Comparison of ENCODE assay signal across 8 cellular contexts in the genomic region with DNA sequence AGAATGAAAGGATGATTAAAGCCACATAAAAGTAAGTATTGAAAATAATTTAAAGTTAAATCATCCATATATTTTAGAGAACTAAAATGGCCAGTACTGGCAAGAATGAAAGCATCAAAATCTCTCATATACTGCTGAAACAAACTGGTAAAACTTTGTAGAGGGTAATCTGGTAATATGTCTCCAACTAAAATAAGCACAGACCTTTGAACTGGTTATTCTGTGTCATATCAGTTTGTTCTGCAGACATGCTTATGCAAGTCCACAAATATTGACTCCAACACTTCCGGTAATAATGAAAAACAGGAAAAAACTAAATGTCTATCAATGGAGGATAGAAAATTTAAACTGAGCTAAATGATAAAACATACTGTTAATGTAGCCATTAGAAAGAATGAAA. TPM values are rescaled to one million over a fixed set of nuclear protein-coding genes. Genes with fewer than 3 reads are reported as not detected.
DNase-seq lines count a peak whose midpoint lies in the region; ATAC-seq, FAIRE-seq and TF ChIP-seq lines count a peak whose summit lies in the region.
"Not testable (repeated sequence)": the region's sequence is repeated elsewhere in the genome, so short reads cannot be mapped to it uniquely, and the experiment has no call there.

No MANE protein-coding gene starts in this region.

- not testable (repeated sequence) for H3K27me3 ChIP-seq in body of pancreas; right lobe of liver; small intestine (ENCODE audit: control insufficient read depth in 2 of 2, insufficient read depth in 2 of 2, low read length in 2 of 2)

- FAIRE-seq in D721Med (lab: Jason Lieb, UNC) (peak; percentile 84), GM12891 (lab: Jason Lieb, UNC) (peak; percentile 57), small intestine (lab: Jason Lieb, UNC) (peak; percentile 89)

- H3K27ac ChIP-seq in body of pancreas, result peak overlapping the region in 3 of 4 donors; percentile 63 to 71 (median 67)
- peak overlapping the region; percentile 14 for H3K27ac ChIP-seq in epithelial cell of prostate
- peak overlapping the region; percentile 80 to 88 (median 81) for H3K27ac ChIP-seq in right lobe of liver
- not testable (repeated sequence) for H3K27ac ChIP-seq in small intestine (ENCODE audit: low read depth in 1 of 2, low read length in 1 of 2)

- H3K36me3 ChIP-seq in body of pancreas (replicated peaks in 1 of 2; ENCODE audit: insufficient read depth in 1 of 2, low read depth in 2 of 2); right lobe of liver; small intestine (ENCODE audit: control insufficient read depth in 2 of 2, insufficient read depth in 2 of 2, low read length in 2 of 2): not testable (repeated sequence)

- H3K4me1 ChIP-seq in body of pancreas (peaks cover 49% of the 10 kb centered on the region), right lobe of liver (peaks cover 0 to 70% (median 25%) of the 10 kb centered on the region in 4 donors)
- not testable (repeated sequence) for H3K4me1 ChIP-seq in small intestine (ENCODE audit: control insufficient read depth in 2 of 2, insufficient read depth in 1 of 2, low read depth in 1 of 2, low read length in 1 of 2)

- ATAC-seq in T-helper 17 cell, result not testable (repeated sequence)
- peak; percentile 61 for ATAC-seq in body of pancreas
- ATAC-seq in left lobe of liver, result peak; percentile 67
- peak; percentile 67 to 81 (median 74) for ATAC-seq in right lobe of liver

- peak overlapping the region; percentile 70 for H3K27ac Mint-ChIP-seq in T-helper 17 cell

- not testable (repeated sequence) for H3K4me1 Mint-ChIP-seq in T-helper 17 cell

- not testable (repeated sequence) for H3K27me3 Mint-ChIP-seq in T-helper 17 cell

- TF ChIP-seq POLR2A in GM12891 (IDR thresholded peaks at IDR 0.05; ENCODE audit: low read depth, low read length); body of pancreas (IDR thresholded peaks at IDR 0.05); right lobe of liver (IDR thresholded peaks at IDR 0.05): not testable (repeated sequence)

- intact Hi-C loops in body of pancreas (cut with DNase I); right lobe of liver (cut with DNase I): not testable (repeated sequence)

- H3K4me3 ChIP-seq in body of pancreas; right lobe of liver; small intestine (ENCODE audit: low read depth in 1 of 2, low read length in 2 of 2): not testable (repeated sequence)

- DNase-seq in D721Med (ENCODE audit: insufficient read length, low spot score); GM12891 (ENCODE audit: insufficient read length, low spot score); T-helper 17 cell; body of pancreas; epithelial cell of prostate (ENCODE audit: low read depth, low spot score); left lobe of liver (ENCODE audit: low spot score); right lobe of liver: not testable (repeated sequence)
- peak; percentile 50 for DNase-seq in small intestine

- not testable (repeated sequence) for H3K9me3 ChIP-seq in T-helper 17 cell (ENCODE audit: control insufficient read depth, low read length, poor library complexity, severe bottlenecking); body of pancreas; right lobe of liver; small intestine (ENCODE audit: control insufficient read depth, low read depth)

- not testable (repeated sequence) for H3K4me3 Mint-ChIP-seq in T-helper 17 cell

- TF ChIP-seq CTCF in D721Med (IDR thresholded peaks at IDR 0.05; ENCODE audit: insufficient read depth, missing control alignments); body of pancreas (IDR thresholded peaks at IDR 0.05); right lobe of liver (IDR thresholded peaks at IDR 0.05): not testable (repeated sequence)

- 28 to 58% methylated on average over 1 of the region's 1 CpG for WGBS in body of pancreas, 2 donors
- WGBS in right lobe of liver (ENCODE audit: insufficient coverage, low coverage, low lambda C conversion rate, missing lambda C conversion rate), result 31% methylated on average over 1 of the region's 1 CpG
- WGBS in small intestine, 3 donors, result 15 to 55% (median 41%) methylated on average over 1 of the region's 1 CpG

- not testable (repeated sequence) for H3K36me3 Mint-ChIP-seq in T-helper 17 cell (ENCODE audit: low read depth)

RNA-seq across cellular contexts. Expression of gene NSUN6, which starts 14.0 kb away (rescaled TPM):
- polyA plus RNA-seq in GM12891 (2012; ENCODE audit: low read depth, missing spikeins), result 6.5 TPM
- total RNA-seq in T-helper 17 cell (10 to 100 TPM; 22.2 to 36.9 TPM), body of pancreas (10 to 100 TPM; 19.5 to 21.4 TPM), left lobe of liver (27.1 TPM), right lobe of liver (10 to 100 TPM; 19.0 to 34.0 (median 27.9) TPM)
- polyA plus RNA-seq in small intestine, result 10 to 100 TPM in 1 of 3 donors, 1 to 10 TPM in 2; 6.0 to 10.1 (median 7.0) TPM

RNA-seq across cellular contexts. Expression of gene ARL5B, which starts 21.8 kb away (rescaled TPM):
- polyA plus RNA-seq in GM12891 (2012; ENCODE audit: low read depth, missing spikeins), result 7.3 TPM
- total RNA-seq in T-helper 17 cell (10 to 100 TPM; 13.1 to 24.3 TPM), body of pancreas (10 to 100 TPM in 1 of 2 donors, 1 to 10 TPM in 1; 8.6 to 13.8 TPM), left lobe of liver (7.7 TPM), right lobe of liver (10 to 100 TPM in 4 of 6 experiments, 1 to 10 TPM in 2; 7.9 to 32.6 (median 20.4) TPM)
- polyA plus RNA-seq in small intestine, result 1 to 10 TPM; 5.9 to 7.4 (median 6.7) TPM
